ENCODE assay signal across 1 cellular context in the genomic region with DNA sequence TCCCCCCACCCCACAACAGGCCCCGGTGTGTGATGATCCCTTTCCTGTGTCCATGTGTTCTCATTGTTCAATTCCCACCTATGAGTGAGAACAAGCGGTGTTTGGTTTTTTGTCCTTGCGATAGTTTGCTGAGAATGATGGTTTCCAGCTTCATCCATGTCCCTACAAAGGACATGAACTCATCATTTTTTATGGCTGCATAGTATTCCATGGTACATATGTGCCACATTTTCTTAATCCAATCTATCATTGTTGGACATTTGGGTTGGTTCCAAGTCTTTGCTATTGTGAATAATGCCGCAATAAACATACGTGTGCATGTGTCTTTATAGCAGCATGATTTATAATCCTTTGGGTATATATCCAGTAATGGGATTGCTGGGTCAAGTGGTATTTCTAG.
TF ChIP-seq lines count a peak whose summit lies in the region.
"Not testable (repeated sequence)": the region's sequence is repeated elsewhere in the genome, so short reads cannot be mapped to it uniquely, and the experiment has no call there.

No MANE protein-coding gene starts in this region.

- peaks cover 11% of the 10 kb centered on the region for H3K4me1 ChIP-seq in HEK293 (ENCODE audit: control insufficient read depth, insufficient read depth, low read length)

- not testable (repeated sequence) for H3K4me3 ChIP-seq in HEK293 (ENCODE audit: low read depth, low read length)

- H3K36me3 ChIP-seq in HEK293 (ENCODE audit: control insufficient read depth in 2 of 2, insufficient read depth in 1 of 2, low read length in 2 of 2) = not testable (repeated sequence)

- H3K9me3 ChIP-seq in HEK293 (ENCODE audit: control insufficient read depth, insufficient read depth, low read depth, low read length) = not testable (repeated sequence)

- CTCF ChIA-PET in HEK293 (lab: Yijun Ruan, JAX) = interaction anchor here (1.1 kb wide), 1 partner anchor 227 kb away, joined by 3 read pairs; no protein-coding TSS in a partner anchor

- not testable (repeated sequence) for H3K27ac ChIP-seq in HEK293 (ENCODE audit: extremely low read depth, low read depth, low read length)

- not testable (repeated sequence) for TF ChIP-seq CTCF in HEK293 (tag by site-specific recombination; IDR thresholded peaks at IDR 0.05)

- POLR2A ChIA-PET in HEK293 (lab: Yijun Ruan, JAX) = not testable (repeated sequence)

TF ChIP-seq in HEK293, 187 proteins besides CTCF, POLR2A, EP300 and RAD21:
- peak; percentile 71 for TF ChIP-seq ZNF146 (tag by site-specific recombination; IDR thresholded peaks at IDR 0.05)
- TF ChIP-seq, protein P1, sequence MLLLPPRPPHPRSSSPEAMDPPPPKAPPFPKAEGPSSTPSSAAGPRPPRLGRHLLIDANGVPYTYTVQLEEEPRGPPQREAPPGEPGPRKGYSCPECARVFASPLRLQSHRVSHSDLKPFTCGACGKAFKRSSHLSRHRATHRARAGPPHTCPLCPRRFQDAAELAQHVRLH (tag by site-specific recombination; IDR thresholded peaks at IDR 0.05) = peak; percentile 70; the same call in 1 of the 2 replicates
